ENCODE assay signal across 8 cellular contexts in genomic region chr12:117155278-117156060, GRCh38. TPM values are rescaled to one million over a fixed set of nuclear protein-coding genes. Genes with fewer than 3 reads are reported as not detected.
DNase-seq lines count a peak whose midpoint lies in the region; ATAC-seq and TF ChIP-seq lines count a peak whose summit lies in the region.

No MANE protein-coding gene starts in this region.

- TF ChIP-seq CTCF in HCT116 (IDR thresholded peaks at IDR 0.05 in 2 of 3, conservative IDR thresholded peaks at IDR 0.05 in 1 of 3; ENCODE audit: borderline replicate concordance in 1 of 3, insufficient read depth in 1 of 3, low read depth in 2 of 3, low read length in 2 of 3) (peak; percentile 93 to 99 (median 98)), lung (IDR thresholded peaks at IDR 0.05; ENCODE audit: control extremely low read depth, extremely low read depth) (no peak)

- H3K4me1 ChIP-seq in HCT116 (ENCODE audit: control insufficient read depth in 1 of 2, insufficient read depth in 2 of 2, low read length in 2 of 2) (no peaks in the 10 kb centered on the region), lung (ENCODE audit: control insufficient read depth in 2 of 2, insufficient read depth in 2 of 2, low read length in 2 of 2) (no peaks in the 10 kb centered on the region)

- ATAC-seq in HCT116 (peak; percentile 99), lung (ENCODE audit: insufficient read depth, low FRiP score) (peak; percentile 83)

- intact Hi-C loops in HCT116 (cut with micrococcal nuclease) = loop anchor here (1.0 to 10.0 kb wide), 3 partner anchors 130 to 682 kb away; no protein-coding TSS in a partner anchor

- 83 to 85% methylated on average over 41 to 47 of the region's 47 CpGs for WGBS in lung, 2 donors

- no peaks in the 10 kb centered on the region for H4K20me1 ChIP-seq in HCT116 (ENCODE audit: insufficient read depth)

- no peak overlapping the region for H2AFZ ChIP-seq in HCT116 (ENCODE audit: low read depth, low read length, poor library complexity, severe bottlenecking)

- no peak overlapping the region for H3K9ac ChIP-seq in HCT116 (ENCODE audit: low read length)

- RAD21 ChIA-PET in HCT116 (lab: Charles Lee; ENCODE audit: low non-redundant PET in 1 of 2, low total read pairs in 2 of 2, uncharacterized antibody in 2 of 2, unreplicated experiment in 2 of 2) = no interaction called here

- H3K9me2 ChIP-seq in HCT116 (ENCODE audit: insufficient read depth) = no peaks in the 10 kb centered on the region

- H3K4me2 ChIP-seq in HCT116 (ENCODE audit: low read length) = no peak overlapping the region

- H3K27ac ChIP-seq in HCT116 (ENCODE audit: low read depth, low read length) = no peak overlapping the region
- H3K27ac ChIP-seq in caudate nucleus (ENCODE audit: low read depth, low read length) = peak overlapping the region; percentile 63
- no peak overlapping the region for H3K27ac ChIP-seq in lung (ENCODE audit: low read depth in 1 of 2, low read length in 1 of 2)

- H3K9me3 ChIP-seq in HCT116 (ENCODE audit: control insufficient read depth in 1 of 2, insufficient read depth in 1 of 2, low read depth in 1 of 2, low read length in 2 of 2) (no peaks in the 10 kb centered on the region), lung (ENCODE audit: control insufficient read depth in 2 of 2, insufficient read depth in 1 of 2, low read length in 1 of 2) (no peaks in the 10 kb centered on the region)

- H3K4me3 ChIP-seq in HCT116 (replicated peaks in 1 of 2; ENCODE audit: low read depth in 1 of 2, low read length in 2 of 2) = no peak overlapping the region
- no peak overlapping the region for H3K4me3 ChIP-seq in lung

- DNase-seq in ELF-1 (ENCODE audit: low read depth, low spot score) = peak; percentile 99
- peak; percentile 95 for DNase-seq in HCT116 (ENCODE audit: low read depth, low spot score)
- peak; percentile 24 for DNase-seq in NCI-H146 treated with DMSO at 0.1 percent for 48 hours (lab: John Stamatoyannopoulos, UW; ENCODE audit: unreplicated experiment)
- peak; percentile 27 to 50 (median 40) for DNase-seq in activated CD4-positive, CD25-positive, alpha-beta regulatory T cell (lab: John Stamatoyannopoulos, UW)
- DNase-seq in caudate nucleus (lab: John Stamatoyannopoulos, UW) = peak in 48 of 61 donors; percentile 7 to 85 (median 46)
- DNase-seq in lung (ENCODE audit: low spot score) = peak; percentile 77
- peak; percentile 30 to 49 for DNase-seq in stimulated activated CD8-positive, alpha-beta memory T cell treated with anti-CD3 and anti-CD28 coated beads, Interleukin-2, amount 100 ng/mL, for 1 hour (ENCODE audit: low read depth in 2 of 2)
- no peak for DNase-seq in epidermal melanocyte (ENCODE audit: insufficient read length, low spot score)

- TF ChIP-seq RAD21 in HCT116 (IDR thresholded peaks at IDR 0.05; ENCODE audit: low read depth) = peak; percentile 56

- TF ChIP-seq POLR2A in HCT116 (IDR thresholded peaks at IDR 0.05; ENCODE audit: borderline replicate concordance, extremely low read depth, insufficient read depth, insufficient read length) = no peak

- BruUV-seq in HCT116 (replicated peaks; lab: Mats Ljungman, UMichigan) = no TSS peak

- POLR2A ChIA-PET in HCT116 (lab: Charles Lee) = no interaction called here

- H3K27me3 ChIP-seq in HCT116 (ENCODE audit: insufficient read depth, low read length) (no peaks in the 10 kb centered on the region), lung (ENCODE audit: control insufficient read depth, insufficient read depth) (no peaks in the 10 kb centered on the region)

- H3K36me3 ChIP-seq in HCT116 (ENCODE audit: control insufficient read depth in 1 of 2, insufficient read depth in 2 of 2, low read length in 2 of 2) (peaks cover 33 to 46% of the 10 kb centered on the region in 2 experiments; a peak in 3 of 4 replicates), lung (ENCODE audit: control insufficient read depth in 2 of 2, insufficient read depth in 2 of 2, low read length in 2 of 2) (peaks cover 29 to 48% of the 10 kb centered on the region in 2 donors)

- H3K79me2 ChIP-seq in HCT116 (ENCODE audit: insufficient read depth, low read length) = no peaks in the 10 kb centered on the region

- CTCF ChIA-PET in HCT116 (lab: Charles Lee) = no interaction called here

TF ChIP-seq in HCT116, 20 proteins besides CTCF, POLR2A, EP300 and RAD21:
- no peak for TF ChIP-seq ZFX (IDR thresholded peaks at IDR 0.05)
- TF ChIP-seq EGR1 (IDR thresholded peaks at IDR 0.05; ENCODE audit: low read depth) = no peak
- peak; percentile 34; the same call in 1 of the 2 replicates for TF ChIP-seq POLR2AphosphoS5 (IDR thresholded peaks at IDR 0.05; ENCODE audit: low read depth, low read length)
- TF ChIP-seq EZH2 (IDR thresholded peaks at IDR 0.05) = no peak
- TF ChIP-seq, protein P1, sequence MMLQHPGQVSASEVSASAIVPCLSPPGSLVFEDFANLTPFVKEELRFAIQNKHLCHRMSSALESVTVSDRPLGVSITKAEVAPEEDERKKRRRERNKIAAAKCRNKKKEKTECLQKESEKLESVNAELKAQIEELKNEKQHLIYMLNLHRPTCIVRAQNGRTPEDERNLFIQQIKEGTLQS (IDR thresholded peaks at IDR 0.05) = no peak
- TF ChIP-seq ZBTB33 (IDR thresholded peaks at IDR 0.05; ENCODE audit: extremely low read depth, insufficient replicate concordance, low read length) = no peak
- no peak for TF ChIP-seq JUND (IDR thresholded peaks at IDR 0.05)
- TF ChIP-seq REST (IDR thresholded peaks at IDR 0.05; ENCODE audit: low read depth) = no peak
- no peak for TF ChIP-seq TCF7L2 (IDR thresholded peaks at IDR 0.05; ENCODE audit: borderline replicate concordance, extremely low read depth, insufficient read depth, insufficient read length)
- peak; percentile 76 for TF ChIP-seq SP1 (IDR thresholded peaks at IDR 0.05; ENCODE audit: low read depth)

RNA-seq across cellular contexts. Expression of gene FBXO21, which starts 34.8 kb away (rescaled TPM):
- total RNA-seq in HCT116 (2021; ENCODE audit: unreplicated experiment) (45.5 TPM), lung (100 to 1,000 TPM in 1 of 2 donors, 10 to 100 TPM in 1; 42.2 to 111 TPM)
- 36.7 and 43.3 TPM in 2 replicates for polyA plus RNA-seq in HCT116 (2012)
- 10 to 100 TPM in 1 of 2 donors, 1 to 10 TPM in 1; 9.7 to 16.6 TPM for polyA plus RNA-seq in lung

RNA-seq across cellular contexts. Expression of gene TESC, which starts 56.3 kb away (rescaled TPM):
- total RNA-seq in HCT116 (2021; ENCODE audit: unreplicated experiment) (10.4 TPM), lung (10 to 100 TPM in 1 of 2 donors, 1 to 10 TPM in 1; 9.2 to 17.1 TPM)
- polyA plus RNA-seq in HCT116 (2012) = 9.7 and 12.2 TPM in 2 replicates
- 10 to 100 TPM in 1 of 2 donors, 1 to 10 TPM in 1; 5.4 to 11.7 TPM for polyA plus RNA-seq in lung
